1 cellular context compared by ENCODE assay signal in the genomic region with DNA sequence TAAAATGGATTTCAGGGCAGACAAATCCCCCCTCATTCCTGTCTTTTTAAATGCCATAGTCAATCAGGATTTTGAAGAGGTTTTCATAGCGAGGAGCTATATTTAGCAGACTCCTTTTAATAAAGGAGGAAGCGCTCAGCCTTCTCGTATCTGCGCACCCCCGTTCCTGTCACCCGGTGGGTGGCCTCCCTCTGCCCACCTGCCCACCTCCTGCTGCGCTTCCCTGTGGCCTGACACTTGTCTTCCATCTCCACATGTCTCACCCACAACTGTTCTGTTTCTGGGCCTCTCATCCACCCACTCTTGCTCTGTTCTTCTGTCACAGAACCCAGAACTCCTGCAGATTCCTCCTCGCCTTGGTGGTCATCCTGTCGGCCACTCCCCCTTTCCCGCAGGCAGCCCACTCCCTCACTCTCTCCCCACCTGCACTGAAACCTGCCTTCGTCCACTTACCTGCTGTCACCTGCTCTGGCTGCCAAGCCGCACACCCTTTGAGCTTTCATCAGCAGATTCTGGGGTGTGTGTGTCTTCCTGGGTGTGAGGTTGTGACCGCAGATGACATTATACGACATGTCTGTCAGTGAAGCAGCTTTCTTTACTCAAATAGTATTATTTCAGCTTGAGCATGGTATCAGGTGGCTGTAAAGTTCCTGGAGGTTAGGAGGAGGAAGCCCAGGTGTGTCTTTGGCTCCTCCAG.
TF ChIP-seq lines count a peak whose summit lies in the region.

No MANE protein-coding gene starts in this region.

TF ChIP-seq in H1, 55 proteins besides CTCF, POLR2A, EP300 and RAD21:
- TF ChIP-seq SP1 (IDR thresholded peaks at IDR 0.05; ENCODE audit: low read depth, low read length) (no peak), TAF1 (IDR thresholded peaks at IDR 0.05; ENCODE audit: low read depth, low read length) (no peak), HDAC6 (IDR thresholded peaks at IDR 0.05; ENCODE audit: low read depth, low read length) (no peak), ATF3 (IDR thresholded peaks at IDR 0.05; ENCODE audit: insufficient read depth, low read depth, low read length) (no peak), SIX5 (IDR thresholded peaks at IDR 0.05; ENCODE audit: low read depth, low read length) (no peak), KDM4A (IDR thresholded peaks at IDR 0.05; ENCODE audit: low read depth, low read length, severe bottlenecking) (no peak), ZNF274 (IDR thresholded peaks at IDR 0.05; ENCODE audit: borderline replicate concordance, extremely low read depth, low read length) (no peak), CEBPB (IDR thresholded peaks at IDR 0.05; ENCODE audit: low read depth, low read length) (no peak), SRF (IDR thresholded peaks at IDR 0.05; ENCODE audit: low read depth, low read length) (no peak), ASH2L (IDR thresholded peaks at IDR 0.05; ENCODE audit: low read length) (no peak), KDM5A (IDR thresholded peaks at IDR 0.05; ENCODE audit: low read length) (no peak), NANOG (IDR thresholded peaks at IDR 0.05; ENCODE audit: insufficient read depth, low read depth, low read length, poor library complexity, severe bottlenecking) (no peak), POLR2AphosphoS5 (IDR thresholded peaks at IDR 0.05; ENCODE audit: low read depth, low read length) (no peak), GTF2F1 (IDR thresholded peaks at IDR 0.05; ENCODE audit: borderline replicate concordance, low read depth, low read length) (no peak), ATF2 (IDR thresholded peaks at IDR 0.05; ENCODE audit: low read length) (no peak), CHD1 (IDR thresholded peaks at IDR 0.05; ENCODE audit: low read depth, low read length) (no peak), CBX8 (IDR thresholded peaks at IDR 0.05; ENCODE audit: borderline replicate concordance, low read depth, low read length) (no peak), SIRT6 (IDR thresholded peaks at IDR 0.05; ENCODE audit: low read length) (no peak), SP2 (IDR thresholded peaks at IDR 0.05; ENCODE audit: low read length) (no peak)
